Comparison of ENCODE assay signal across 1 cellular context in genomic region chr15:63073497-63074172, GRCh38.
TF ChIP-seq lines count a peak whose summit lies in the region.

No MANE protein-coding gene starts in this region.

TF ChIP-seq in K562, 482 proteins besides CTCF, POLR2A, EP300 and RAD21 (continued from another document and continues in another):
- TF ChIP-seq, protein P1, sequence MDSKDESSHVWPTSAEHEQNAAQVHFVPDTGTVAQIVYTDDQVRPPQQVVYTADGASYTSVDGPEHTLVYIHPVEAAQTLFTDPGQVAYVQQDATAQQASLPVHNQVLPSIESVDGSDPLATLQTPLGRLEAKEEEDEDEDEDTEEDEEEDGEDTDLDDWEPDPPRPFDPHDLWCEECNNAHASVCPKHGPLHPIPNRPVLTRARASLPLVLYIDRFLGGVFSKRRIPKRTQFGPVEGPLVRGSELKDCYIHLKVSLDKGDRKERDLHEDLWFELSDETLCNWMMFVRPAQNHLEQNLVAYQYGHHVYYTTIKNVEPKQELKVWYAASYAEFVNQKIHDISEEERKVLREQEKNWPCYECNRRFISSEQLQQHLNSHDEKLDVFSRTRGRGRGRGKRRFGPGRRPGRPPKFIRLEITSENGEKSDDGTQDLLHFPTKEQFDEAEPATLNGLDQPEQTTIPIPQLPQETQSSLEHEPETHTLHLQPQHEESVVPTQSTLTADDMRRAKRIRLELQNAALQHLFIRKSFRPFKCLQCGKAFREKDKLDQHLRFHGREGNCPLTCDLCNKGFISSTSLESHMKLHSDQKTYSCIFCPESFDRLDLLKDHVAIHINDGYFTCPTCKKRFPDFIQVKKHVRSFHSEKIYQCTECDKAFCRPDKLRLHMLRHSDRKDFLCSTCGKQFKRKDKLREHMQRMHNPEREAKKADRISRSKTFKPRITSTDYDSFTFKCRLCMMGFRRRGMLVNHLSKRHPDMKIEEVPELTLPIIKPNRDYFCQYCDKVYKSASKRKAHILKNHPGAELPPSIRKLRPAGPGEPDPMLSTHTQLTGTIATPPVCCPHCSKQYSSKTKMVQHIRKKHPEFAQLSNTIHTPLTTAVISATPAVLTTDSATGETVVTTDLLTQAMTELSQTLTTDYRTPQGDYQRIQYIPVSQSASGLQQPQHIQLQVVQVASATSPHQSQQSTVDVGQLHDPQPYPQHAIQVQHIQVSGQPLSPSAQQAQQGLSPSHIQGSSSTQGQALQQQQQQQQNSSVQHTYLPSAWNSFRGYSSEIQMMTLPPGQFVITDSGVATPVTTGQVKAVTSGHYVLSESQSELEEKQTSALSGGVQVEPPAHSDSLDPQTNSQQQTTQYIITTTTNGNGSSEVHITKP (IDR thresholded peaks at IDR 0.05; ENCODE audit: partially characterized antibody) = peak; percentile 91
- TF ChIP-seq TEAD1 (CRISPR knock-in tag; IDR thresholded peaks at IDR 0.05) (no peak), DNMT1 (IDR thresholded peaks at IDR 0.05) (no peak), PHF20 (IDR thresholded peaks at IDR 0.05; ENCODE audit: partially characterized antibody) (no peak), PCBP2 (IDR thresholded peaks at IDR 0.05; ENCODE audit: low read depth, low read length, poor library complexity, severe bottlenecking) (no peak), ZNF764 (CRISPR knock-in tag; IDR thresholded peaks at IDR 0.05; ENCODE audit: low read depth) (no peak), HNRNPK (IDR thresholded peaks at IDR 0.05; ENCODE audit: low read depth, low read length, poor library complexity, severe bottlenecking) (no peak), ZNF347 (CRISPR knock-in tag; IDR thresholded peaks at IDR 0.05; ENCODE audit: low read depth) (no peak), KHSRP (IDR thresholded peaks at IDR 0.05) (no peak), TAF7 (tag; IDR thresholded peaks at IDR 0.05) (no peak), EHMT2 (IDR thresholded peaks at IDR 0.05) (no peak), PTRF (tag; IDR thresholded peaks at IDR 0.05) (no peak), ZNF41 (CRISPR knock-in tag; conservative IDR thresholded peaks at IDR 0.05) (no peak), ZNF184 (CRISPR knock-in tag; IDR thresholded peaks at IDR 0.05) (no peak), MEIS2 (IDR thresholded peaks at IDR 0.05; ENCODE audit: partially characterized antibody) (peak; percentile 28), NR2C1 (IDR thresholded peaks at IDR 0.05) (no peak), NR2C1 (tag; IDR thresholded peaks at IDR 0.05) (peak; percentile 54; the same call in 1 of the 2 replicates), ETV5 (CRISPR knock-in tag; IDR thresholded peaks at IDR 0.05; ENCODE audit: low read depth) (no peak), NR4A1 (CRISPR knock-in tag; IDR thresholded peaks at IDR 0.05) (no peak), NR4A1 (tag; IDR thresholded peaks at IDR 0.05) (no peak), ZSCAN29 (IDR thresholded peaks at IDR 0.05) (no peak), TCF7L2 (IDR thresholded peaks at IDR 0.05; ENCODE audit: low read depth, low read length) (no peak), OTX1 (CRISPR knock-in tag; IDR thresholded peaks at IDR 0.05) (no peak), HMG20A (CRISPR knock-in tag; conservative IDR thresholded peaks at IDR 0.05) (no peak), MIER1 (IDR thresholded peaks at IDR 0.05; ENCODE audit: low read depth) (no peak), ZNF668 (CRISPR knock-in tag; IDR thresholded peaks at IDR 0.05) (no peak), SPI1 (IDR thresholded peaks at IDR 0.05; ENCODE audit: borderline replicate concordance, low read depth, low read length) (peak; percentile 58; the same call in 1 of the 2 replicates), NCOR1 (IDR thresholded peaks at IDR 0.05) (no peak), STAT5A (IDR thresholded peaks at IDR 0.05; ENCODE audit: borderline replicate concordance, low read length) (0 out of 2 replicates have a peak, but pooled peaks have one; percentile 38), E2F6 (IDR thresholded peaks at IDR 0.05; ENCODE audit: borderline replicate concordance in 1 of 2, extremely low read depth in 1 of 2, insufficient read depth in 1 of 2, insufficient read length in 1 of 2, low read depth in 1 of 2, low read length in 1 of 2, poor library complexity in 1 of 2, severe bottlenecking in 1 of 2) (no peak), LEF1 (IDR thresholded peaks at IDR 0.05) (no peak), SOX6 (IDR thresholded peaks at IDR 0.05) (0 out of 2 replicates have a peak, but pooled peaks have one; percentile 25), THRAP3 (IDR thresholded peaks at IDR 0.05; ENCODE audit: borderline replicate concordance) (no peak), JUND (IDR thresholded peaks at IDR 0.05; ENCODE audit: borderline replicate concordance, low read depth, low read length) (no peak), JUND (tag; IDR thresholded peaks at IDR 0.05; ENCODE audit: borderline replicate concordance, low read depth, low read length) (peak; percentile 34; the same call in 1 of the 3 replicates), ZNF384 (IDR thresholded peaks at IDR 0.05; ENCODE audit: low read depth, low read length) (no peak), TOE1 (IDR thresholded peaks at IDR 0.05; ENCODE audit: borderline replicate concordance) (no peak), TOE1 (CRISPR knock-in tag; IDR thresholded peaks at IDR 0.05; ENCODE audit: borderline replicate concordance, low read depth) (no peak), TAF15 (IDR thresholded peaks at IDR 0.05; ENCODE audit: low read depth, low read length) (no peak), SMAD2 (IDR thresholded peaks at IDR 0.05; ENCODE audit: low read depth, low read length) (no peak), SMAD1 (IDR thresholded peaks at IDR 0.05; ENCODE audit: low read depth, low read length, partially characterized antibody) (no peak), NR1H2 (CRISPR knock-in tag; IDR thresholded peaks at IDR 0.05) (no peak), TCF3 (CRISPR knock-in tag; IDR thresholded peaks at IDR 0.05) (peak; percentile 48), ADNP (tag; IDR thresholded peaks at IDR 0.05) (no peak), CEBPG (CRISPR knock-in tag; IDR thresholded peaks at IDR 0.05) (no peak), CEBPG (tag; conservative IDR thresholded peaks at IDR 0.05 in 1 of 2, IDR thresholded peaks at IDR 0.05 in 1 of 2) (no peak), XRCC3 (IDR thresholded peaks at IDR 0.05) (no peak), WHSC1 (IDR thresholded peaks at IDR 0.05; ENCODE audit: low read length) (no peak), SLC30A9 (CRISPR knock-in tag; IDR thresholded peaks at IDR 0.05) (no peak), ARID1B (IDR thresholded peaks at IDR 0.05) (peak; percentile 63), ZNF23 (CRISPR knock-in tag; IDR thresholded peaks at IDR 0.05) (no peak), ZNF316 (IDR thresholded peaks at IDR 0.05) (no peak), POLR2AphosphoS5 (IDR thresholded peaks at IDR 0.05; ENCODE audit: control insufficient read depth, insufficient read depth, low read depth, low read length) (no peak), ZNF79 (CRISPR knock-in tag; IDR thresholded peaks at IDR 0.05; ENCODE audit: low read depth) (no peak), CTBP1 (IDR thresholded peaks at IDR 0.05; ENCODE audit: borderline replicate concordance) (peak; percentile 25; the same call in 1 of the 2 replicates), TRIM24 (IDR thresholded peaks at IDR 0.05) (no peak), TEAD4 (IDR thresholded peaks at IDR 0.05; ENCODE audit: low read length) (peak; percentile 29; the same call in 1 of the 2 replicates), TEAD4 (CRISPR knock-in tag; IDR thresholded peaks at IDR 0.05; ENCODE audit: borderline replicate concordance) (no peak), CBFA2T3 (IDR thresholded peaks at IDR 0.05) (peak; percentile 53), PCBP1 (IDR thresholded peaks at IDR 0.05; ENCODE audit: low read depth, low read length, poor library complexity, severe bottlenecking) (no peak), SAFB2 (IDR thresholded peaks at IDR 0.05; ENCODE audit: borderline replicate concordance, low read depth, low read length, severe bottlenecking) (no peak), MYNN (IDR thresholded peaks at IDR 0.05) (no peak), MYNN (CRISPR knock-in tag; IDR thresholded peaks at IDR 0.05) (no peak), NCOA2 (IDR thresholded peaks at IDR 0.05; ENCODE audit: partially characterized antibody in 2 of 2) (no peak), ZFP1 (CRISPR knock-in tag; IDR thresholded peaks at IDR 0.05) (no peak), ARID3B (CRISPR knock-in tag; IDR thresholded peaks at IDR 0.05; ENCODE audit: borderline replicate concordance) (no peak)
- TF ChIP-seq, protein P2, sequence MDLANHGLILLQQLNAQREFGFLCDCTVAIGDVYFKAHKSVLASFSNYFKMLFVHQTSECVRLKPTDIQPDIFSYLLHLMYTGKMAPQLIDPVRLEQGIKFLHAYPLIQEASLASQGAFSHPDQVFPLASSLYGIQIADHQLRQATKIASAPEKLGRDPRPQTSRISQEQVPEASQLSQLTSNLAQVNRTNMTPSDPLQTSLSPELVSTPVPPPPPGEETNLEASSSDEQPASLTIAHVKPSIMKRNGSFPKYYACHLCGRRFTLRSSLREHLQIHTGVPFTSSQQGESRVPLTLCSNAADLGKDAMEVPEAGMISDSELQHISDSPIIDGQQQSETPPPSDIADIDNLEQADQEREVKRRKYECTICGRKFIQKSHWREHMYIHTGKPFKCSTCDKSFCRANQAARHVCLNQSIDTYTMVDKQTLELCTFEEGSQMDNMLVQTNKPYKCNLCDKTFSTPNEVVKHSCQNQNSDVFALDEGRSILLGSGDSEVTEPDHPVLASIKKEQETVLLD (IDR thresholded peaks at IDR 0.05) = no peak
- TF ChIP-seq, protein P3, sequence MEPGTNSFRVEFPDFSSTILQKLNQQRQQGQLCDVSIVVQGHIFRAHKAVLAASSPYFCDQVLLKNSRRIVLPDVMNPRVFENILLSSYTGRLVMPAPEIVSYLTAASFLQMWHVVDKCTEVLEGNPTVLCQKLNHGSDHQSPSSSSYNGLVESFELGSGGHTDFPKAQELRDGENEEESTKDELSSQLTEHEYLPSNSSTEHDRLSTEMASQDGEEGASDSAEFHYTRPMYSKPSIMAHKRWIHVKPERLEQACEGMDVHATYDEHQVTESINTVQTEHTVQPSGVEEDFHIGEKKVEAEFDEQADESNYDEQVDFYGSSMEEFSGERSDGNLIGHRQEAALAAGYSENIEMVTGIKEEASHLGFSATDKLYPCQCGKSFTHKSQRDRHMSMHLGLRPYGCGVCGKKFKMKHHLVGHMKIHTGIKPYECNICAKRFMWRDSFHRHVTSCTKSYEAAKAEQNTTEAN (CRISPR knock-in tag; IDR thresholded peaks at IDR 0.05) = no peak
- TF ChIP-seq, protein P4, sequence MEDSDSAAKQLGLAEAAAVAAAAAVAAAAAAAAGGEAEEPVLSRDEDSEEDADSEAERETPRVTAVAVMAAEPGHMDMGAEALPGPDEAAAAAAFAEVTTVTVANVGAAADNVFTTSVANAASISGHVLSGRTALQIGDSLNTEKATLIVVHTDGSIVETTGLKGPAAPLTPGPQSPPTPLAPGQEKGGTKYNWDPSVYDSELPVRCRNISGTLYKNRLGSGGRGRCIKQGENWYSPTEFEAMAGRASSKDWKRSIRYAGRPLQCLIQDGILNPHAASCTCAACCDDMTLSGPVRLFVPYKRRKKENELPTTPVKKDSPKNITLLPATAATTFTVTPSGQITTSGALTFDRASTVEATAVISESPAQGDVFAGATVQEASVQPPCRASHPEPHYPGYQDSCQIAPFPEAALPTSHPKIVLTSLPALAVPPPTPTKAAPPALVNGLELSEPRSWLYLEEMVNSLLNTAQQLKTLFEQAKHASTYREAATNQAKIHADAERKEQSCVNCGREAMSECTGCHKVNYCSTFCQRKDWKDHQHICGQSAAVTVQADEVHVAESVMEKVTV (CRISPR knock-in tag; IDR thresholded peaks at IDR 0.05) = no peak
- TF ChIP-seq, protein P5, sequence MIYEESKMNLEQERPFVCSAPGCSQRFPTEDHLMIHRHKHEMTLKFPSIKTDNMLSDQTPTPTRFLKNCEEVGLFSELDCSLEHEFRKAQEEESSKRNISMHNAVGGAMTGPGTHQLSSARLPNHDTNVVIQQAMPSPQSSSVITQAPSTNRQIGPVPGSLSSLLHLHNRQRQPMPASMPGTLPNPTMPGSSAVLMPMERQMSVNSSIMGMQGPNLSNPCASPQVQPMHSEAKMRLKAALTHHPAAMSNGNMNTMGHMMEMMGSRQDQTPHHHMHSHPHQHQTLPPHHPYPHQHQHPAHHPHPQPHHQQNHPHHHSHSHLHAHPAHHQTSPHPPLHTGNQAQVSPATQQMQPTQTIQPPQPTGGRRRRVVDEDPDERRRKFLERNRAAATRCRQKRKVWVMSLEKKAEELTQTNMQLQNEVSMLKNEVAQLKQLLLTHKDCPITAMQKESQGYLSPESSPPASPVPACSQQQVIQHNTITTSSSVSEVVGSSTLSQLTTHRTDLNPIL (CRISPR knock-in tag; IDR thresholded peaks at IDR 0.05) = no peak
- TF ChIP-seq, protein P6, sequence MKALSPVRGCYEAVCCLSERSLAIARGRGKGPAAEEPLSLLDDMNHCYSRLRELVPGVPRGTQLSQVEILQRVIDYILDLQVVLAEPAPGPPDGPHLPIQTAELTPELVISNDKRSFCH (CRISPR knock-in tag; IDR thresholded peaks at IDR 0.05) = no peak
- TF ChIP-seq, protein P6 (tag; IDR thresholded peaks at IDR 0.05) = no peak
- TF ChIP-seq, protein P7, sequence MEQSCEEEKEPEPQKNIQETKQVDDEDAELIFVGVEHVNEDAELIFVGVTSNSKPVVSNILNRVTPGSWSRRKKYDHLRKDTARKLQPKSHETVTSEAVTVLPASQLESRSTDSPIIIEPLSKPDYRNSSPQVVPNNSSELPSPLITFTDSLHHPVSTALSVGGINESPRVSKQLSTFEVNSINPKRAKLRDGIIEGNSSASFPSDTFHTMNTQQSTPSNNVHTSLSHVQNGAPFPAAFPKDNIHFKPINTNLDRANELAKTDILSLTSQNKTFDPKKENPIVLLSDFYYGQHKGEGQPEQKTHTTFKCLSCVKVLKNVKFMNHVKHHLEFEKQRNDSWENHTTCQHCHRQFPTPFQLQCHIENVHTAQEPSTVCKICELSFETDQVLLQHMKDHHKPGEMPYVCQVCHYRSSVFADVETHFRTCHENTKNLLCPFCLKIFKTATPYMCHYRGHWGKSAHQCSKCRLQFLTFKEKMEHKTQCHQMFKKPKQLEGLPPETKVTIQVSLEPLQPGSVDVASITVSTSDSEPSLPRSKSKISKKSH (CRISPR knock-in tag; IDR thresholded peaks at IDR 0.05) = no peak
